1 cellular context compared by ENCODE assay signal in the genomic region with DNA sequence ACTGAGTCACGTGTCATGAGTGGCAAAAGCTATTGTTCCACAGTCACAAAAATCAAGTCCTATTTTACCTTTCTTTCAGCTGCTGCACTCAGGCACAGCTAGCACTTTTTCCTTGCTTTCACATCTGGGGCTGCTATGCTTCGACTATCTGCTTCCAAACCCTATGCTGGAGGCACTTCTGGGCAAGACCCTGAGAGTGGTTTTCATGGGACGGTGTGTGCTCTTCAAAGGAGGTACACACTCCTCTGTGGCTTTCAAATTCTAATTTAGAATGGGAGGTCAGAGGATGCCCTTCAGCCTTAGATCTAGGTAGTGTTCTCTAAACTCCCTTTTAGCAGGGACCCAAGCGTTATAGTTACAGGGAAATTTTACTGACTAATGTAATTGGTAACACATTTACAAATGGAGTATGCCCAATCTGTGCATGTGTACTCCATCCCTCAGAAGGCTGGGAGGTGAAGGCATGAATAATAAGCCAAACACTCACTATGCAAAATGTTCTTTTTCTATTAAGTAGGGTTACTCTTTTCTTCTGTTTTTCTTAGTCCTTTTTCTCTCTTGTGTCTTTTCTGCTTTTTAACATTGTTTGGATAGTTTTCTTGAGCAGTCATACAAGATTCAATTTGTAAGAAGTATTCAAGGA.
TF ChIP-seq lines count a peak whose summit lies in the region.

No MANE protein-coding gene starts in this region.

TF ChIP-seq in H1, 55 proteins besides CTCF, POLR2A, EP300 and RAD21 (continued from another document):
- TF ChIP-seq, protein P1, sequence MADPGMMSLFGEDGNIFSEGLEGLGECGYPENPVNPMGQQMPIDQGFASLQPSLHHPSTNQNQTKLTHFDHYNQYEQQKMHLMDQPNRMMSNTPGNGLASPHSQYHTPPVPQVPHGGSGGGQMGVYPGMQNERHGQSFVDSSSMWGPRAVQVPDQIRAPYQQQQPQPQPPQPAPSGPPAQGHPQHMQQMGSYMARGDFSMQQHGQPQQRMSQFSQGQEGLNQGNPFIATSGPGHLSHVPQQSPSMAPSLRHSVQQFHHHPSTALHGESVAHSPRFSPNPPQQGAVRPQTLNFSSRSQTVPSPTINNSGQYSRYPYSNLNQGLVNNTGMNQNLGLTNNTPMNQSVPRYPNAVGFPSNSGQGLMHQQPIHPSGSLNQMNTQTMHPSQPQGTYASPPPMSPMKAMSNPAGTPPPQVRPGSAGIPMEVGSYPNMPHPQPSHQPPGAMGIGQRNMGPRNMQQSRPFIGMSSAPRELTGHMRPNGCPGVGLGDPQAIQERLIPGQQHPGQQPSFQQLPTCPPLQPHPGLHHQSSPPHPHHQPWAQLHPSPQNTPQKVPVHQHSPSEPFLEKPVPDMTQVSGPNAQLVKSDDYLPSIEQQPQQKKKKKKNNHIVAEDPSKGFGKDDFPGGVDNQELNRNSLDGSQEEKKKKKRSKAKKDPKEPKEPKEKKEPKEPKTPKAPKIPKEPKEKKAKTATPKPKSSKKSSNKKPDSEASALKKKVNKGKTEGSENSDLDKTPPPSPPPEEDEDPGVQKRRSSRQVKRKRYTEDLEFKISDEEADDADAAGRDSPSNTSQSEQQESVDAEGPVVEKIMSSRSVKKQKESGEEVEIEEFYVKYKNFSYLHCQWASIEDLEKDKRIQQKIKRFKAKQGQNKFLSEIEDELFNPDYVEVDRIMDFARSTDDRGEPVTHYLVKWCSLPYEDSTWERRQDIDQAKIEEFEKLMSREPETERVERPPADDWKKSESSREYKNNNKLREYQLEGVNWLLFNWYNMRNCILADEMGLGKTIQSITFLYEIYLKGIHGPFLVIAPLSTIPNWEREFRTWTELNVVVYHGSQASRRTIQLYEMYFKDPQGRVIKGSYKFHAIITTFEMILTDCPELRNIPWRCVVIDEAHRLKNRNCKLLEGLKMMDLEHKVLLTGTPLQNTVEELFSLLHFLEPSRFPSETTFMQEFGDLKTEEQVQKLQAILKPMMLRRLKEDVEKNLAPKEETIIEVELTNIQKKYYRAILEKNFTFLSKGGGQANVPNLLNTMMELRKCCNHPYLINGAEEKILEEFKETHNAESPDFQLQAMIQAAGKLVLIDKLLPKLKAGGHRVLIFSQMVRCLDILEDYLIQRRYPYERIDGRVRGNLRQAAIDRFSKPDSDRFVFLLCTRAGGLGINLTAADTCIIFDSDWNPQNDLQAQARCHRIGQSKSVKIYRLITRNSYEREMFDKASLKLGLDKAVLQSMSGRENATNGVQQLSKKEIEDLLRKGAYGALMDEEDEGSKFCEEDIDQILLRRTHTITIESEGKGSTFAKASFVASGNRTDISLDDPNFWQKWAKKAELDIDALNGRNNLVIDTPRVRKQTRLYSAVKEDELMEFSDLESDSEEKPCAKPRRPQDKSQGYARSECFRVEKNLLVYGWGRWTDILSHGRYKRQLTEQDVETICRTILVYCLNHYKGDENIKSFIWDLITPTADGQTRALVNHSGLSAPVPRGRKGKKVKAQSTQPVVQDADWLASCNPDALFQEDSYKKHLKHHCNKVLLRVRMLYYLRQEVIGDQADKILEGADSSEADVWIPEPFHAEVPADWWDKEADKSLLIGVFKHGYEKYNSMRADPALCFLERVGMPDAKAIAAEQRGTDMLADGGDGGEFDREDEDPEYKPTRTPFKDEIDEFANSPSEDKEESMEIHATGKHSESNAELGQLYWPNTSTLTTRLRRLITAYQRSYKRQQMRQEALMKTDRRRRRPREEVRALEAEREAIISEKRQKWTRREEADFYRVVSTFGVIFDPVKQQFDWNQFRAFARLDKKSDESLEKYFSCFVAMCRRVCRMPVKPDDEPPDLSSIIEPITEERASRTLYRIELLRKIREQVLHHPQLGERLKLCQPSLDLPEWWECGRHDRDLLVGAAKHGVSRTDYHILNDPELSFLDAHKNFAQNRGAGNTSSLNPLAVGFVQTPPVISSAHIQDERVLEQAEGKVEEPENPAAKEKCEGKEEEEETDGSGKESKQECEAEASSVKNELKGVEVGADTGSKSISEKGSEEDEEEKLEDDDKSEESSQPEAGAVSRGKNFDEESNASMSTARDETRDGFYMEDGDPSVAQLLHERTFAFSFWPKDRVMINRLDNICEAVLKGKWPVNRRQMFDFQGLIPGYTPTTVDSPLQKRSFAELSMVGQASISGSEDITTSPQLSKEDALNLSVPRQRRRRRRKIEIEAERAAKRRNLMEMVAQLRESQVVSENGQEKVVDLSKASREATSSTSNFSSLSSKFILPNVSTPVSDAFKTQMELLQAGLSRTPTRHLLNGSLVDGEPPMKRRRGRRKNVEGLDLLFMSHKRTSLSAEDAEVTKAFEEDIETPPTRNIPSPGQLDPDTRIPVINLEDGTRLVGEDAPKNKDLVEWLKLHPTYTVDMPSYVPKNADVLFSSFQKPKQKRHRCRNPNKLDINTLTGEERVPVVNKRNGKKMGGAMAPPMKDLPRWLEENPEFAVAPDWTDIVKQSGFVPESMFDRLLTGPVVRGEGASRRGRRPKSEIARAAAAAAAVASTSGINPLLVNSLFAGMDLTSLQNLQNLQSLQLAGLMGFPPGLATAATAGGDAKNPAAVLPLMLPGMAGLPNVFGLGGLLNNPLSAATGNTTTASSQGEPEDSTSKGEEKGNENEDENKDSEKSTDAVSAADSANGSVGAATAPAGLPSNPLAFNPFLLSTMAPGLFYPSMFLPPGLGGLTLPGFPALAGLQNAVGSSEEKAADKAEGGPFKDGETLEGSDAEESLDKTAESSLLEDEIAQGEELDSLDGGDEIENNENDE (IDR thresholded peaks at IDR 0.05; ENCODE audit: insufficient replicate concordance, low read length), result no peak
- TF ChIP-seq RNF2 (IDR thresholded peaks at IDR 0.05; ENCODE audit: borderline replicate concordance, low read depth, low read length, missing control alignments, poor library complexity, severe bottlenecking), result no peak
